ENCODE assay signal across 13 cellular contexts in the genomic region with DNA sequence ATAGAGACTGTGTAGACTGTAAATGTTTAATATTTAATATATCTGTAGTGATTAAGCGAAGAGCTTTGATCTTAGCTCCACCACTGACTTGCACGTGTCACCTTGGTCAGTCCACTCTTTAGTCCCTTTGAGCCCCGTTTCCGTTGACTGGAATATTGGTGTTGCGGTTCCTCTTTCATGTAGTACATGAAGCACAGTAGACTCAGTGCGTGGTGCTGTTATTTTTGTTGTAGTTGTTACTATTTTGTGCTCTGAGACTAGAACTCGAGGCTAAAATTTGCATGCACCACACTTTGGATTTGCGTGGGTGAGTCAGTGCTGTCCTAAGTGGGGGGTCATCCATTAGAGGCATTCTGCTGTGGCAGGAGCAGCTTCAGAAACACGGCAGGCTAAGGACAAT.
DNase-seq lines count a peak whose midpoint lies in the region; ATAC-seq, FAIRE-seq and TF ChIP-seq lines count a peak whose summit lies in the region.
"Had no signal": no experiment of that assay in that cellular context is flagged by ENCODE, and none has a peak within 500 bp of the region (broad histone marks: within the 10 kb centered on the region; RNA-seq: fewer than 3 reads in every experiment).

No MANE protein-coding gene starts in this region.

- in situ Hi-C loops in K562 (cut with MboI), result no loop called here

- H3K4me3 ChIP-seq in K562 (no peak overlapping the region), lower lobe of right lung (no peak overlapping the region)
- H3K4me3 ChIP-seq: skin epidermis had no signal

- no peaks in the 10 kb centered on the region for H3K36me3 ChIP-seq in K562 (ENCODE audit: control insufficient read depth, insufficient read depth, low read length)
- H3K36me3 ChIP-seq in lower lobe of right lung, result no peaks in the 10 kb centered on the region

- H2AFZ ChIP-seq in K562 (ENCODE audit: low read depth, low read length), result peak overlapping the region; percentile 16; the same call in 1 of the 2 replicates

- intact Hi-C loops in K562 (cut with micrococcal nuclease) (no loop called here), lower lobe of right lung (cut with DNase I) (no loop called here)

- H3K9ac ChIP-seq in K562 (ENCODE audit: insufficient read depth in 1 of 2, low read depth in 2 of 2, low read length in 2 of 2), result no peak overlapping the region

- BruUV-seq in K562 (replicated peaks; lab: Mats Ljungman, UMichigan), result no TSS peak

- no peak for TF ChIP-seq EP300 in K562 (IDR thresholded peaks at IDR 0.05; ENCODE audit: low read length)

- H3K27ac ChIP-seq in K562 (ENCODE audit: extremely low read depth, low read depth, low read length) (no peak overlapping the region), lower lobe of right lung (no peak overlapping the region)
- H3K27ac ChIP-seq: skin epidermis had no signal

- DNase-seq in K562 (ENCODE audit: extremely low read depth in 1 of 4, low spot score in 3 of 4) (no peak), lower lobe of right lung (no peak), COLO668 (lab: John Stamatoyannopoulos, UW; ENCODE audit: unreplicated experiment) (no peak)
- no peak for DNase-seq in activated T-cell treated with anti-CD3 and anti-CD28 coated beads, Interleukin-2, amount 50 U/mL, for 1 hour
- no peak for DNase-seq in activated naive CD4-positive, alpha-beta T cell (lab: John Stamatoyannopoulos, UW)
- DNase-seq: CD4-positive, alpha-beta memory T cell; KBM-7; NCI-H526 had no signal

- CTCF ChIA-PET in K562 (lab: Yijun Ruan, JAX; ENCODE audit: low intra/inter-chr PET ratio), result no interaction called here

- peaks cover 7 to 24% of the 10 kb centered on the region in 2 experiments; a peak in 4 of 5 replicates for H3K27me3 ChIP-seq in K562 (ENCODE audit: control insufficient read depth in 2 of 2, insufficient read depth in 2 of 2, low read length in 2 of 2)
- H3K27me3 ChIP-seq in lower lobe of right lung (ENCODE audit: low read depth), result no peaks in the 10 kb centered on the region

- peak; percentile 45 for ATAC-seq in GM18867 (IDR thresholded peaks at IDR 0.05; ENCODE audit: unreplicated experiment)
- peak; percentile 51 for ATAC-seq in GM21619 (IDR thresholded peaks at IDR 0.05; ENCODE audit: unreplicated experiment)
- ATAC-seq in HG03175 (IDR thresholded peaks at IDR 0.05; ENCODE audit: unreplicated experiment), result peak; percentile 40
- ATAC-seq in K562, result no peak
- ATAC-seq in lower lobe of right lung, result no peak

- TF ChIP-seq RAD21 in K562 (CRISPR knock-in tag; conservative IDR thresholded peaks at IDR 0.05 in 1 of 2, IDR thresholded peaks at IDR 0.05 in 1 of 2), result no peak

- TF ChIP-seq POLR2A in K562 (conservative IDR thresholded peaks at IDR 0.05), result no peak

- FAIRE-seq in K562 (lab: Jason Lieb, UNC), result peak; percentile 26
- FAIRE-seq: colon had no signal

- 14% methylated on average over 9 of the region's 9 CpGs for WGBS in K562 (ENCODE audit: insufficient coverage, low coverage, missing lambda C conversion rate)

- no peaks in the 10 kb centered on the region for H4K20me1 ChIP-seq in K562 (replicated peaks; ENCODE audit: control insufficient read depth, insufficient read depth, low read length)

- no peak overlapping the region for H3K4me2 ChIP-seq in K562 (ENCODE audit: insufficient read depth, low read length)

- no peak for TF ChIP-seq CTCF in K562 (IDR thresholded peaks at IDR 0.05 in 2 of 3, conservative IDR thresholded peaks at IDR 0.05 in 1 of 3; ENCODE audit: insufficient read depth in 2 of 3, low read depth in 1 of 3, low read length in 3 of 3)
- TF ChIP-seq CTCF in lower lobe of right lung (IDR thresholded peaks at IDR 0.05), result no peak

- peaks cover 0 to 4% of the 10 kb centered on the region in 2 experiments; a peak in 2 of 5 replicates for H3K4me1 ChIP-seq in K562 (replicated peaks in 1 of 2; ENCODE audit: control insufficient read depth in 2 of 2, insufficient read depth in 2 of 2, low read length in 2 of 2)
- H3K4me1 ChIP-seq in lower lobe of right lung, result peaks cover 59% of the 10 kb centered on the region

- no peaks in the 10 kb centered on the region for H3K9me3 ChIP-seq in K562 (replicated peaks; ENCODE audit: control insufficient read depth, insufficient read depth, low read depth, low read length)
- H3K9me3 ChIP-seq in lower lobe of right lung, result no peaks in the 10 kb centered on the region

- H3K9me1 ChIP-seq in K562 (ENCODE audit: control insufficient read depth, insufficient read depth, low read length), result no peaks in the 10 kb centered on the region

- no peaks in the 10 kb centered on the region for H3K79me2 ChIP-seq in K562 (ENCODE audit: control insufficient read depth, insufficient read depth, low read length)

- POLR2A ChIA-PET in K562 (lab: Yijun Ruan, JAX), result interaction anchor here (1.3 kb wide), 1 partner anchor 13 kb away, joined by 3 read pairs; no protein-coding TSS in a partner anchor

TF ChIP-seq in K562, 482 proteins besides CTCF, POLR2A, EP300 and RAD21:
- TF ChIP-seq HMG20B (CRISPR knock-in tag; IDR thresholded peaks at IDR 0.05) (no peak), CBX3 (IDR thresholded peaks at IDR 0.05; ENCODE audit: borderline replicate concordance in 1 of 2, low read length in 2 of 2) (no peak), KDM2B (CRISPR knock-in tag; IDR thresholded peaks at IDR 0.05) (no peak), SPI1 (IDR thresholded peaks at IDR 0.05; ENCODE audit: borderline replicate concordance, low read depth, low read length) (peak; percentile 26; the same call in 1 of the 2 replicates), TFAP4 (CRISPR knock-in tag; IDR thresholded peaks at IDR 0.05; ENCODE audit: borderline replicate concordance) (no peak)
- TF ChIP-seq, protein P1, sequence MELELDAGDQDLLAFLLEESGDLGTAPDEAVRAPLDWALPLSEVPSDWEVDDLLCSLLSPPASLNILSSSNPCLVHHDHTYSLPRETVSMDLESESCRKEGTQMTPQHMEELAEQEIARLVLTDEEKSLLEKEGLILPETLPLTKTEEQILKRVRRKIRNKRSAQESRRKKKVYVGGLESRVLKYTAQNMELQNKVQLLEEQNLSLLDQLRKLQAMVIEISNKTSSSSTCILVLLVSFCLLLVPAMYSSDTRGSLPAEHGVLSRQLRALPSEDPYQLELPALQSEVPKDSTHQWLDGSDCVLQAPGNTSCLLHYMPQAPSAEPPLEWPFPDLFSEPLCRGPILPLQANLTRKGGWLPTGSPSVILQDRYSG (tag; conservative IDR thresholded peaks at IDR 0.05; ENCODE audit: low read depth), result no peak
TF ChIP-seq in K562: peak in this region for 1.

Comparison
In these comparisons a context has a peak if more than half of its experiments do, and no peak if none do; other contexts are left out.
1. ATAC-seq: peak in GM18867 (single experiment), GM21619 (single experiment) and HG03175 (single experiment); none in K562 (single experiment) and lower lobe of right lung (0 of 2).